14 cellular contexts compared by ENCODE assay signal in the genomic region with DNA sequence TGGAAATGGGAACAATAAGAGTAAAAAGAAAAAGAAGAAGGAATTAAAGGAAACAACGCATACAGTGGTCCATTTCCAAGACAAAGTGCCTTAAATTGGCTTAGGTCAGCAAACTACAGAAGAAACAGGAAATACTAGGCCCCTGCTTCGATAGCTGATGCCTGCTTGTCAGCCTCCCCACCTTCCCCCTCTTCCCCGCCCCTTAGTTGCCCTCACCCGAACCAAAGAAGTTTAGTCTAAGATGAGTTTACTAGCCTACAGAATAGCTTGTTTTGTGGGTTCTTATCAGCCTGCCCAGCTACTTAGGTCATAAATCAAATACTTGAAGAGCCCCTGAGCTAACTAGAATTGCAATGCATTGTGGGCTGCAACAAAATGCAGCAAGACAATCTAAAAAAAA. TPM values are rescaled to one million over a fixed set of nuclear protein-coding genes. Genes with fewer than 3 reads are reported as not detected.
"Had no signal": no experiment of that assay in that cellular context is flagged by ENCODE, and none has a peak within 500 bp of the region (broad histone marks: within the 10 kb centered on the region; RNA-seq: fewer than 3 reads in every experiment).

No MANE protein-coding gene starts in this region.

RNA-seq across cellular contexts. Expression of a gene that starts 33.2 kb away (rescaled TPM):
- total RNA-seq: esophagus mucosa; fibroblast of lung; kidney; left lobe of liver; lower leg skin; mesenteric fat pad; myocyte; naive thymus-derived CD8-positive, alpha-beta T cell; osteocyte; psoas muscle; renal cortical epithelial cell; skeletal muscle tissue; stomach; subcutaneous adipose tissue had no signal
- polyA plus RNA-seq: fibroblast of lung; naive thymus-derived CD8-positive, alpha-beta T cell; stomach had no signal
